In genomic region chr9:129177791-129178578, GRCh38 we compare ENCODE assay signal across 1 cellular context.
TF ChIP-seq lines count a peak whose summit lies in the region.

TSS of gene IER5L (minus strand) at chr9:129178261. CDS start at chr9:129178052, 209 bp downstream.

TF ChIP-seq in SK-N-SH, 30 proteins besides CTCF, POLR2A, EP300 and RAD21 (continued from another document):
- no peak for TF ChIP-seq JUND (IDR thresholded peaks at IDR 0.05)
- no peak for TF ChIP-seq RCOR1 (IDR thresholded peaks at IDR 0.05; ENCODE audit: low read length)
- TF ChIP-seq POLR2AphosphoS5 (IDR thresholded peaks at IDR 0.05; ENCODE audit: low read depth, low read length): peak; percentile 100
- 0 out of 2 replicates have a peak, but pooled peaks have one; percentile 17 for TF ChIP-seq SMC3 (IDR thresholded peaks at IDR 0.05; ENCODE audit: low read depth, low read length)
- TF ChIP-seq, protein P1, sequence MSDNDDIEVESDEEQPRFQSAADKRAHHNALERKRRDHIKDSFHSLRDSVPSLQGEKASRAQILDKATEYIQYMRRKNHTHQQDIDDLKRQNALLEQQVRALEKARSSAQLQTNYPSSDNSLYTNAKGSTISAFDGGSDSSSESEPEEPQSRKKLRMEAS (IDR thresholded peaks at IDR 0.05; ENCODE audit: low read depth): peak; percentile 73; the same call in 1 of the 2 replicates
- TF ChIP-seq SIN3A (IDR thresholded peaks at IDR 0.05; ENCODE audit: borderline replicate concordance, low read depth, low read length): peak; percentile 98; the same call in 1 of the 2 replicates
- TF ChIP-seq FOXJ3 (CRISPR knock-in tag; IDR thresholded peaks at IDR 0.05): no peak
- no peak for TF ChIP-seq MEF2A (IDR thresholded peaks at IDR 0.05; ENCODE audit: borderline replicate concordance, low read depth)
- TF ChIP-seq CHD2 (IDR thresholded peaks at IDR 0.05; ENCODE audit: low read length, partially characterized antibody): peak; percentile 83
- TF ChIP-seq RFX5 (IDR thresholded peaks at IDR 0.05; ENCODE audit: low read length): no peak
- no peak for TF ChIP-seq GATA2 (CRISPR knock-in tag; IDR thresholded peaks at IDR 0.05)
- peak; percentile 66; the same call in 1 of the 2 replicates for TF ChIP-seq YY1 (IDR thresholded peaks at IDR 0.05; ENCODE audit: low read depth)
- TF ChIP-seq, protein P2, sequence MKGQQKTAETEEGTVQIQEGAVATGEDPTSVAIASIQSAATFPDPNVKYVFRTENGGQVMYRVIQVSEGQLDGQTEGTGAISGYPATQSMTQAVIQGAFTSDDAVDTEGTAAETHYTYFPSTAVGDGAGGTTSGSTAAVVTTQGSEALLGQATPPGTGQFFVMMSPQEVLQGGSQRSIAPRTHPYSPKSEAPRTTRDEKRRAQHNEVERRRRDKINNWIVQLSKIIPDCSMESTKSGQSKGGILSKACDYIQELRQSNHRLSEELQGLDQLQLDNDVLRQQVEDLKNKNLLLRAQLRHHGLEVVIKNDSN (IDR thresholded peaks at IDR 0.05; ENCODE audit: borderline replicate concordance, low read depth): no peak
- TF ChIP-seq FOXM1 (IDR thresholded peaks at IDR 0.05; ENCODE audit: low read depth): no peak
- TF ChIP-seq, protein P3, sequence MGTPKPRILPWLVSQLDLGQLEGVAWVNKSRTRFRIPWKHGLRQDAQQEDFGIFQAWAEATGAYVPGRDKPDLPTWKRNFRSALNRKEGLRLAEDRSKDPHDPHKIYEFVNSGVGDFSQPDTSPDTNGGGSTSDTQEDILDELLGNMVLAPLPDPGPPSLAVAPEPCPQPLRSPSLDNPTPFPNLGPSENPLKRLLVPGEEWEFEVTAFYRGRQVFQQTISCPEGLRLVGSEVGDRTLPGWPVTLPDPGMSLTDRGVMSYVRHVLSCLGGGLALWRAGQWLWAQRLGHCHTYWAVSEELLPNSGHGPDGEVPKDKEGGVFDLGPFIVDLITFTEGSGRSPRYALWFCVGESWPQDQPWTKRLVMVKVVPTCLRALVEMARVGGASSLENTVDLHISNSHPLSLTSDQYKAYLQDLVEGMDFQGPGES (IDR thresholded peaks at IDR 0.05; ENCODE audit: low read depth, low read length): peak; percentile 93
- peak; percentile 100 for TF ChIP-seq TAF1 (IDR thresholded peaks at IDR 0.05; ENCODE audit: borderline replicate concordance, low read depth, low read length)
- no peak for TF ChIP-seq TCF12 (IDR thresholded peaks at IDR 0.05)
- no peak; the same call in 1 of the 2 replicates for TF ChIP-seq TEAD4 (IDR thresholded peaks at IDR 0.05; ENCODE audit: borderline replicate concordance, insufficient read depth)
- TF ChIP-seq FOSL2 (IDR thresholded peaks at IDR 0.05; ENCODE audit: borderline replicate concordance, low read depth): no peak
- no peak for TF ChIP-seq GABPA (IDR thresholded peaks at IDR 0.05; ENCODE audit: low read depth)
- TF ChIP-seq ELF1 (IDR thresholded peaks at IDR 0.05): no peak
- TF ChIP-seq EZH2phosphoT487 (IDR thresholded peaks at IDR 0.05; ENCODE audit: borderline replicate concordance, low read depth): no peak
- TF ChIP-seq PBX3 (IDR thresholded peaks at IDR 0.05): peak; percentile 100
- TF ChIP-seq NRF1 (IDR thresholded peaks at IDR 0.05; ENCODE audit: low read depth, low read length): no peak
- TF ChIP-seq RXRA (IDR thresholded peaks at IDR 0.05; ENCODE audit: borderline replicate concordance, low read depth): no peak
